16 cellular contexts compared by ENCODE assay signal in the genomic region with DNA sequence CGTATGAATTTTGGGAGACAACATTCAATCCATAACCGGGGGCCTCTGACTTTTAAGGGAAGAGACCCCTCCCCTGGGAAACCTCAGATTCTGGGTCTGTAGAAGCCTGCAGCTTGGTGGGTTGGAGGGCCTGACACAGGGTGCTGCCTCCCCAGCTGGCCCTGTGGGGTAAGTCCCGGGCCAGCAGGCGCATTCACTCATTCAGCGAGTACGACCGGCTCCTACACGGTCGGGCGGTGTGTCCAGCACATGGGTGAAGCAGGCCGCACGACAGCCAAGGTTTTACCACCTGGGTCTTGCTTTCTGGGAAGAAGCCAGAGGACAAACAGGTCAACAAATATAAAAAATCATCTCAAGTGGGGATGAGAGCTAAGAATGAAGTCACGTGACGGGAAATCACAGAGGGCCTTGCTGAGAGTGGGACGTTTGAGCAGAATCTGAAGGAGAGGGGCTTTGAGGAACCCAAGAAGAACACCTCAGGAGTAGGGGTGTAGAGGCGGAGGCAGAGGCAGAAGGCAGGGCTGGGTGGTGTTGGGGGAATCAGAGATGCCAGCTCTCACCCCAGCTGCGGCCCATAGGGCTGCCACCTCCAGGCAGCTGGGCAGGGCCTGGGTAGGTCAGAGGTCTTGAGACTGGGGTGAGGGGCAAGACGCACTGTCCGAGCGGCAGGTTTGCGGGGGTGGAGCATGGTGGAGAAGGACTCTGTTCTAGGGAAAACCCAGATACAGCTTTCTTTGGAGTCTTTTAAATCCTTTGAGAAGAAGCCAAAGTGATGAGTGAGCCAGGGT.
DNase-seq lines count a peak whose midpoint lies in the region; ATAC-seq and TF ChIP-seq lines count a peak whose summit lies in the region.
"Had no signal": no experiment of that assay in that cellular context is flagged by ENCODE, and none has a peak within 500 bp of the region (broad histone marks: within the 10 kb centered on the region; RNA-seq: fewer than 3 reads in every experiment).

No MANE protein-coding gene starts in this region.

- H3K27me3 Mint-ChIP-seq in activated naive CD4-positive, alpha-beta T cell treated with anti-CD3 and anti-CD28 coated beads for 36 hours (ENCODE audit: low read depth) = no peaks in the 10 kb centered on the region
- no peaks in the 10 kb centered on the region for H3K27me3 Mint-ChIP-seq in neural crest cell (ENCODE audit: low read depth)
- H3K27me3 Mint-ChIP-seq: IgD-negative memory B cell had no signal

- no peaks in the 10 kb centered on the region for H3K36me3 Mint-ChIP-seq in activated naive CD4-positive, alpha-beta T cell treated with anti-CD3 and anti-CD28 coated beads for 36 hours (ENCODE audit: low read depth)
- H3K36me3 Mint-ChIP-seq in activated naive CD4-positive, alpha-beta T cell treated with anti-CD3 and anti-CD28 coated beads, Interleukin-2, amount 50 U/mL, for 72 hours = no peaks in the 10 kb centered on the region
- no peaks in the 10 kb centered on the region for H3K36me3 Mint-ChIP-seq in neural crest cell (ENCODE audit: low read depth)

- DNase-seq in activated naive CD4-positive, alpha-beta T cell treated with anti-CD3 and anti-CD28 coated beads for 36 hours = no peak
- DNase-seq in activated naive CD4-positive, alpha-beta T cell treated with anti-CD3 and anti-CD28 coated beads, Interleukin-2, amount 50 U/mL, for 72 hours (ENCODE audit: low spot score in 2 of 2) = no peak
- DNase-seq in neural crest cell (ENCODE audit: low read depth, low spot score) (no peak), right atrium auricular region (ENCODE audit: low spot score) (no peak), NCI-H187 (lab: John Stamatoyannopoulos, UW) (no peak)
- DNase-seq: AML-193; CD4-positive, alpha-beta T cell; DMS79 had no signal

- no peak overlapping the region for H3K27ac ChIP-seq in right atrium auricular region
- H3K27ac ChIP-seq: 22Rv1; BLaER1 treated with 17β-estradiol and CSF1 and Interleukin-3, amounts not matched to agents 10 nM and 100 nM; GM23248 had no signal

- no peaks in the 10 kb centered on the region for H3K9me3 ChIP-seq in right atrium auricular region

- no peaks in the 10 kb centered on the region for H3K4me1 Mint-ChIP-seq in activated naive CD4-positive, alpha-beta T cell treated with anti-CD3 and anti-CD28 coated beads for 36 hours (ENCODE audit: low read depth)
- H3K4me1 Mint-ChIP-seq in neural crest cell = peaks cover 24% of the 10 kb centered on the region

- CTCF ChIA-PET in activated naive CD4-positive, alpha-beta T cell treated with anti-CD3 and anti-CD28 coated beads for 36 hours (lab: Charles Lee) = no interaction called here

- no peaks in the 10 kb centered on the region for H3K27me3 ChIP-seq in right atrium auricular region
- H3K27me3 ChIP-seq: BLaER1 treated with 17β-estradiol and CSF1 and Interleukin-3, amounts not matched to agents 10 nM and 100 nM had no signal

- TF ChIP-seq CTCF in neural crest cell (conservative IDR thresholded peaks at IDR 0.05) (no peak), right atrium auricular region (IDR thresholded peaks at IDR 0.05) (no peak)

- no peak for ATAC-seq in activated naive CD4-positive, alpha-beta T cell treated with anti-CD3 and anti-CD28 coated beads, Interleukin-2, amount 50 U/mL, for 72 hours
- no peak for ATAC-seq in HG03469 (IDR thresholded peaks at IDR 0.05; ENCODE audit: unreplicated experiment)
- ATAC-seq: GM12878, HCT116 had no signal

- H3K9me3 Mint-ChIP-seq in activated naive CD4-positive, alpha-beta T cell treated with anti-CD3 and anti-CD28 coated beads for 36 hours = peaks cover 4% of the 10 kb centered on the region
- no peaks in the 10 kb centered on the region for H3K9me3 Mint-ChIP-seq in activated naive CD4-positive, alpha-beta T cell treated with anti-CD3 and anti-CD28 coated beads, Interleukin-2, amount 50 U/mL, for 72 hours
- H3K9me3 Mint-ChIP-seq in neural crest cell = no peaks in the 10 kb centered on the region
- H3K9me3 Mint-ChIP-seq: CD4-positive, alpha-beta T cell had no signal

- H3K4me1 ChIP-seq in right atrium auricular region = peaks cover 0 to 3% of the 10 kb centered on the region in 2 donors

- no peak for TF ChIP-seq EP300 in Ishikawa (IDR thresholded peaks at IDR 0.05; ENCODE audit: borderline replicate concordance)

- intact Hi-C loops in activated naive CD4-positive, alpha-beta T cell treated with anti-CD3 and anti-CD28 coated beads for 36 hours (cut with micrococcal nuclease) = no loop called here

- no peak overlapping the region for H3K4me3 Mint-ChIP-seq in activated naive CD4-positive, alpha-beta T cell treated with anti-CD3 and anti-CD28 coated beads for 36 hours
- H3K4me3 Mint-ChIP-seq in neural crest cell = no peak overlapping the region
- H3K4me3 Mint-ChIP-seq: CD4-positive, alpha-beta T cell; IgD-negative memory B cell had no signal

- no peaks in the 10 kb centered on the region for H3K36me3 ChIP-seq in right atrium auricular region
- H3K36me3 ChIP-seq: BLaER1 treated with 17β-estradiol and CSF1 and Interleukin-3, amounts not matched to agents 10 nM and 100 nM had no signal

- peak overlapping the region; percentile 24 for H3K27ac Mint-ChIP-seq in activated naive CD4-positive, alpha-beta T cell treated with anti-CD3 and anti-CD28 coated beads for 36 hours
- H3K27ac Mint-ChIP-seq in activated naive CD4-positive, alpha-beta T cell treated with anti-CD3 and anti-CD28 coated beads, Interleukin-2, amount 50 U/mL, for 72 hours = peak overlapping the region in 1 of 2 donors; percentile 55
- H3K27ac Mint-ChIP-seq in neural crest cell (ENCODE audit: unreplicated experiment) = peak overlapping the region; percentile 81
- H3K27ac Mint-ChIP-seq: CD4-positive, alpha-beta T cell; IgD-negative memory B cell had no signal

- H3K4me3 ChIP-seq in right atrium auricular region = no peak overlapping the region
- H3K4me3 ChIP-seq: BLaER1 treated with 17β-estradiol and CSF1 and Interleukin-3, amounts not matched to agents 10 nM and 100 nM; GM12878; GM23248 had no signal

- TF ChIP-seq RAD21 in Ishikawa (IDR thresholded peaks at IDR 0.05; ENCODE audit: low read depth) = no peak

TF ChIP-seq in Ishikawa, 13 proteins besides CTCF, POLR2A, EP300 and RAD21:
- TF ChIP-seq CEBPB (IDR thresholded peaks at IDR 0.05) (no peak), ZBTB7A (IDR thresholded peaks at IDR 0.05; ENCODE audit: low read depth) (no peak), EGR1 (IDR thresholded peaks at IDR 0.05) (no peak), TAF1 (IDR thresholded peaks at IDR 0.05; ENCODE audit: low read depth) (no peak), TEAD4 (IDR thresholded peaks at IDR 0.05) (no peak), TCF12 (IDR thresholded peaks at IDR 0.05; ENCODE audit: low read depth) (no peak)
- TF ChIP-seq, protein P1, sequence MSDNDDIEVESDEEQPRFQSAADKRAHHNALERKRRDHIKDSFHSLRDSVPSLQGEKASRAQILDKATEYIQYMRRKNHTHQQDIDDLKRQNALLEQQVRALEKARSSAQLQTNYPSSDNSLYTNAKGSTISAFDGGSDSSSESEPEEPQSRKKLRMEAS (IDR thresholded peaks at IDR 0.05) = no peak
- TF ChIP-seq, protein P2, sequence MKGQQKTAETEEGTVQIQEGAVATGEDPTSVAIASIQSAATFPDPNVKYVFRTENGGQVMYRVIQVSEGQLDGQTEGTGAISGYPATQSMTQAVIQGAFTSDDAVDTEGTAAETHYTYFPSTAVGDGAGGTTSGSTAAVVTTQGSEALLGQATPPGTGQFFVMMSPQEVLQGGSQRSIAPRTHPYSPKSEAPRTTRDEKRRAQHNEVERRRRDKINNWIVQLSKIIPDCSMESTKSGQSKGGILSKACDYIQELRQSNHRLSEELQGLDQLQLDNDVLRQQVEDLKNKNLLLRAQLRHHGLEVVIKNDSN (IDR thresholded peaks at IDR 0.05) = peak; percentile 27; the same call in 1 of the 2 replicates
